In the genomic region with DNA sequence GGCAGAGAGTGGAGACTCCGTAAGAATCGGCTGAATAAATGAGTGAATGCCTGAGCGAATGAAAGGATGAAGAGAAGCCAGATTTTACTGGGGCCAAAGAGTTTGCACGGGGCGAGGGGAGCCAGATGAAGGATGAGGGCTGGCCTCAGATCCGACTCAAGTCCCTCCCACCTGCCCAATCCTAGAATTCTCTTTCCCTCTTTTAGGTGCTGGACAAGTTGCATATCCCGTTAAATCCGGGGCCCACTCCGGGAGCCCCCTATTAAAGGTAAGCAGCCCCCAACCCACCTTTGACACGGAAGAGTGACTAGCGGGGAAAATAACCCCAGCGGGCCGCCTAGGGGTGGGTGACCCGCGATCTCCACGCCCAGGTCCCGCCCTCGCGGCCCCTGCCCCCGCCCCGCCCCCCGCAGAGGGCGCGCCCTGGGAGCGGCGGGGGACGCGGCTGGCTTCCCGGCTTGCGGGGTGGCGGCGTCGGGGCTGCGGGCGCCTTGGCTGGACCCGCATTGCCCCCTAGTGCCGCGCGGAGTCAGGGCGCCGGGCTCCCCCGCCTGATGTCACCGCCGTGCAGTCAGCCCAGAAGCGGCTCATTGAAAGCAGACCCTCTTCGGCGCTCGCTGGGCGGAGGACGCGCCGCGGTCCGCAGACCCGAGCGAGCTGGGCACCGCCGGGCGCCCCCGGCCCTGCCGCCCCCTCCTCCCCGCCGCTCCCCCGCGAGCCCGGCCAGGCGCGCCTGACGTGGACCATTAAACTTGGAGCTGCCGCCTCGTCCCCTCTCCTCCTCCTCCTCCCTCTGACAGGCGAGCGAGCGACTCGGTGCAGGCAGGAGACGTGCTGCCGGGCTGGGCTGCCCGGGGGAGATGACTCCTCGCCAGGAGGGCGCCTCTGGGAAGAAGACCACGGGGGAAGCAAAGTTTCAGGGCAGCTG, we compare ENCODE assay signal across 8 cellular contexts. TPM values are rescaled to one million over a fixed set of nuclear protein-coding genes. Genes with fewer than 3 reads are reported as not detected.
A peak's percentile ranks its signal among the peaks of the same experiment; 100 is the strongest.
DNase-seq lines count a peak whose midpoint lies in the region; ATAC-seq and TF ChIP-seq lines count a peak whose summit lies in the region.

A gene (plus strand): TSS at position 570 of the 928 bp plus-strand sequence. CDS start 424 bp downstream, outside the sequence.

- 1 to 3% methylated on average over 56 to 81 of the region's 81 CpGs for WGBS in lung, 2 donors

- H3K27ac ChIP-seq in dorsolateral prefrontal cortex (peak within 1 kb of the TSS in 28 of 59 donors; percentile 9 to 74 (median 50)), lung (ENCODE audit: low read depth in 1 of 2, low read length in 1 of 2) (no peak within 1 kb of the TSS)

- H3K4me3 Mint-ChIP-seq in activated CD4-positive, alpha-beta T cell treated with anti-CD3 and anti-CD28 coated beads, Interleukin-2, amount 10 ng/mL, durations not matched to agents 7 days and 5 days: peak within 1 kb of the TSS; percentile 15

- H3K27me3 ChIP-seq in dorsolateral prefrontal cortex (peaks cover 0 to 7% (median 0%) of the 10 kb centered on the region in 45 donors), lung (ENCODE audit: control insufficient read depth, insufficient read depth) (no peaks in the 10 kb centered on the region)

- peaks cover 6% of the 10 kb centered on the region for H3K4me1 Mint-ChIP-seq in activated CD4-positive, alpha-beta T cell treated with anti-CD3 and anti-CD28 coated beads, Interleukin-2, amount 10 ng/mL, durations not matched to agents 7 days and 5 days

- DNase-seq in A172 (ENCODE audit: low spot score) (peak; percentile 57), LNCaP clone FGC (ENCODE audit: low read depth) (no peak), dorsolateral prefrontal cortex (peak in 9 of 10 donors; percentile 26 to 79 (median 62)), lung (ENCODE audit: low spot score) (peak; percentile 63)
- DNase-seq in activated CD4-positive, alpha-beta T cell treated with anti-CD3 and anti-CD28 coated beads, Interleukin-2, amount 10 ng/mL, durations not matched to agents 7 days and 5 days: peak; percentile 29
- peak; percentile 11 for DNase-seq in stimulated activated CD8-positive, alpha-beta memory T cell treated with anti-CD3 and anti-CD28 coated beads, Interleukin-12 subunit alpha, Interleukin-12 subunit beta, amount 100 ng/mL, for 1 hour (ENCODE audit: low read depth)

- CTCF ChIA-PET in activated CD4-positive, alpha-beta T cell treated with anti-CD3 and anti-CD28 coated beads, Interleukin-2, amount 10 ng/mL, durations not matched to agents 7 days and 5 days (lab: Charles Lee): no interaction called here

- ATAC-seq in GM18498 (IDR thresholded peaks at IDR 0.05; ENCODE audit: unreplicated experiment) (peak; percentile 90), lung (ENCODE audit: insufficient read depth, low FRiP score) (peak; percentile 77), GM18907 (IDR thresholded peaks at IDR 0.05; ENCODE audit: unreplicated experiment) (no peak)

- H3K27me3 Mint-ChIP-seq in activated CD4-positive, alpha-beta T cell treated with anti-CD3 and anti-CD28 coated beads, Interleukin-2, amount 10 ng/mL, durations not matched to agents 7 days and 5 days: peaks cover 57% of the 10 kb centered on the region

- TF ChIP-seq CTCF in LNCaP clone FGC (IDR thresholded peaks at IDR 0.05; ENCODE audit: control insufficient read depth, extremely low read depth, insufficient read depth) (peak; percentile 52), dorsolateral prefrontal cortex (IDR thresholded peaks at IDR 0.05 in 54 of 56, conservative IDR thresholded peaks at IDR 0.05 in 2 of 56; ENCODE audit: low read depth in 1 of 56, partially characterized antibody in 56 of 56) (peak in 54 of 56 donors; percentile 24 to 83 (median 54)), lung (IDR thresholded peaks at IDR 0.05; ENCODE audit: control extremely low read depth, extremely low read depth) (peak; percentile 64)

- POLR2A ChIA-PET in activated CD4-positive, alpha-beta T cell treated with anti-CD3 and anti-CD28 coated beads, Interleukin-2, amount 10 ng/mL, durations not matched to agents 7 days and 5 days (lab: Charles Lee): no interaction called here

- no peaks in the 10 kb centered on the region for H3K36me3 Mint-ChIP-seq in activated CD4-positive, alpha-beta T cell treated with anti-CD3 and anti-CD28 coated beads, Interleukin-2, amount 10 ng/mL, durations not matched to agents 7 days and 5 days (ENCODE audit: low read depth)

- no peaks in the 10 kb centered on the region for H3K9me3 ChIP-seq in lung (ENCODE audit: control insufficient read depth in 2 of 2, insufficient read depth in 1 of 2, low read length in 1 of 2)

- H3K36me3 ChIP-seq in lung (ENCODE audit: control insufficient read depth in 2 of 2, insufficient read depth in 2 of 2, low read length in 2 of 2): no peaks in the 10 kb centered on the region

- no peak within 1 kb of the TSS for H3K27ac Mint-ChIP-seq in activated CD4-positive, alpha-beta T cell treated with anti-CD3 and anti-CD28 coated beads, Interleukin-2, amount 10 ng/mL, durations not matched to agents 7 days and 5 days

- H3K9me3 Mint-ChIP-seq in activated CD4-positive, alpha-beta T cell treated with anti-CD3 and anti-CD28 coated beads, Interleukin-2, amount 10 ng/mL, durations not matched to agents 7 days and 5 days: no peaks in the 10 kb centered on the region

- H3K4me1 ChIP-seq in lung (ENCODE audit: control insufficient read depth in 2 of 2, insufficient read depth in 2 of 2, low read length in 2 of 2): peaks cover 0 to 6% of the 10 kb centered on the region in 2 donors

- no peak within 1 kb of the TSS for H3K4me3 ChIP-seq in LNCaP clone FGC (ENCODE audit: low read depth, low read length)
- H3K4me3 ChIP-seq in dorsolateral prefrontal cortex: peak within 1 kb of the TSS; percentile 17 to 71 (median 56)
- peak within 1 kb of the TSS; percentile 12 for H3K4me3 ChIP-seq in lung

- intact Hi-C loops in dorsolateral prefrontal cortex (cut with DNase I): loop anchor here (2.0 to 10.0 kb wide), 4 partner anchors 371 to 469 kb away; no protein-coding TSS in a partner anchor

RNA-seq across cellular contexts. Expression of the gene that starts here (rescaled TPM):
- 0.91 and 1.6 TPM in 2 replicates for total RNA-seq in A172 (2014; rRNA removed; shearing (Covaris generic))
- not detected for total RNA-seq in activated CD4-positive, alpha-beta T cell treated with anti-CD3 and anti-CD28 coated beads, Interleukin-2, amount 10 ng/mL, durations not matched to agents 7 days and 5 days
- 10 to 100 TPM in 97 of 120 experiments, 1 to 10 TPM in 23; 3.9 to 24.3 (median 12.5) TPM for total RNA-seq in dorsolateral prefrontal cortex
- total RNA-seq in lung: 1 to 10 TPM; 1.5 to 6.1 TPM
- polyA plus RNA-seq in lung: 1 to 10 TPM; 1.2 to 3.2 TPM

Comparison
In these comparisons a context has a peak if more than half of its experiments do, and no peak if none do; other contexts are left out.
1. Peak in DNase-seq in activated CD4-positive, alpha-beta T cell treated with anti-CD3 and anti-CD28 coated beads, Interleukin-2, amount 10 ng/mL, durations not matched to agents 7 days and 5 days; RNA of the gene not detected or under 1 TPM.